In the genomic region with DNA sequence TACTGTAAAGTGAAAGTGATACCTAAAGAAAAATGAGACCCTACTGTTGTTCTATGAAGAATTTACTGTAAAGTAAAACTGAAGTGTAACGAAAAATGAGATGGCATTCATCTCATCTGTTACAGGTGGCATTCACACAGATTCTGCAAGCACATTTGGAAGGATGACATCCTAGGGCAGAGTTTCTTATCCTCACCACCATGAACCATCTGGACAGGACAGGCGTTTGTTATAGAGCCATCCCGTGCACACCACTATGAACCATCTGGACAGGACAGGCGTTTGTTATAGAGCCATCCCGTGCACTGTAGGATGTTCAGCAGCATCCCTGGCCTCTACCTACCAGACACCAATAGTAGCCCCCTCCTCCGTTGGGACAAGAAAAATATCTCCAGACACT, we compare ENCODE assay signal across 2 cellular contexts.
TF ChIP-seq lines count a peak whose summit lies in the region.

No MANE protein-coding gene starts in this region.

TF ChIP-seq in HEK293, 187 proteins besides CTCF, POLR2A, EP300 and RAD21:
- TF ChIP-seq ZNF548 (tag by site-specific recombination; IDR thresholded peaks at IDR 0.05) (no peak), ZNF175 (tag by site-specific recombination; IDR thresholded peaks at IDR 0.05) (no peak), KLF9 (tag by site-specific recombination; IDR thresholded peaks at IDR 0.05; ENCODE audit: low read depth) (no peak), ZNF391 (tag by site-specific recombination; IDR thresholded peaks at IDR 0.05; ENCODE audit: borderline replicate concordance, low read depth) (no peak), SCRT2 (tag by site-specific recombination; IDR thresholded peaks at IDR 0.05) (0 out of 2 replicates have a peak, but pooled peaks have one; percentile 30)
- TF ChIP-seq, protein P1, sequence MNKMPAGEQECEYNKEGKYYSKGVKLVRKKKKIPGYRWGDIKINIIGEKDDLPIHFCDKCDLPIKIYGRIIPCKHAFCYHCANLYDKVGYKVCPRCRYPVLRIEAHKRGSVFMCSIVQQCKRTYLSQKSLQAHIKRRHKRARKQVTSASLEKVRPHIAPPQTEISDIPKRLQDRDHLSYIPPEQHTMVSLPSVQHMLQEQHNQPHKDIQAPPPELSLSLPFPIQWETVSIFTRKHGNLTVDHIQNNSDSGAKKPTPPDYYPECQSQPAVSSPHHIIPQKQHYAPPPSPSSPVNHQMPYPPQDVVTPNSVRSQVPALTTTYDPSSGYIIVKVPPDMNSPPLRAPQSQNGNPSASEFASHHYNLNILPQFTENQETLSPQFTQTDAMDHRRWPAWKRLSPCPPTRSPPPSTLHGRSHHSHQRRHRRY (tag by site-specific recombination; IDR thresholded peaks at IDR 0.05): no peak

TF ChIP-seq in IMR-90, 13 proteins besides CTCF, POLR2A, EP300 and RAD21:
- TF ChIP-seq RFX5 (IDR thresholded peaks at IDR 0.05; ENCODE audit: low read depth, low read length) (no peak), CEBPB (IDR thresholded peaks at IDR 0.05; ENCODE audit: low read depth, low read length) (no peak), NFE2L2 (IDR thresholded peaks at IDR 0.05; ENCODE audit: low read depth, low read length) (no peak), SMC3 (IDR thresholded peaks at IDR 0.05; ENCODE audit: low read depth, low read length) (no peak)
